10 cellular contexts compared by ENCODE assay signal in genomic region chr19:50633973-50634372, GRCh38. TPM values are rescaled to one million over a fixed set of nuclear protein-coding genes. Genes with fewer than 3 reads are reported as not detected.
"Had no signal": no experiment of that assay in that cellular context is flagged by ENCODE, and none has a peak within 500 bp of the region (broad histone marks: within the 10 kb centered on the region; RNA-seq: fewer than 3 reads in every experiment).

No MANE protein-coding gene starts in this region.

- H3K27ac ChIP-seq: HL-60, KMS-11 had no signal

- DNase-seq: H9, HCEC 1CT, HFFc6, IMR-90, KBM-7 had no signal

- H3K4me3 ChIP-seq: GM23338 had no signal

- FAIRE-seq: H1, H54 had no signal

RNA-seq across cellular contexts. Expression of gene SYT3, which starts 5.7 kb away (rescaled TPM):
- total RNA-seq: HFFc6, IMR-90 had no signal

RNA-seq across cellular contexts. Expression of gene C19orf81, which starts 15.3 kb away (rescaled TPM):
- total RNA-seq: IMR-90 had no signal
